1 cellular context compared by ENCODE assay signal in genomic region chrX:49199906-49200771, GRCh38.
TF ChIP-seq lines count a peak whose summit lies in the region.

SYP (minus strand) TSS chrX:49200193; CDS start chrX:49200186, 7 bp downstream.

TF ChIP-seq in HepG2, 621 proteins besides CTCF, POLR2A, EP300 and RAD21 (continued from another document and continues in another):
- TF ChIP-seq SRY (CRISPR knock-in tag; IDR thresholded peaks at IDR 0.05) (0 out of 2 replicates have a peak, but pooled peaks have one; percentile 64), THYN1 (CRISPR knock-in tag; IDR thresholded peaks at IDR 0.05; ENCODE audit: borderline replicate concordance, low read depth) (no peak), ZNF672 (CRISPR knock-in tag; IDR thresholded peaks at IDR 0.05) (0 out of 2 replicates have a peak, but pooled peaks have one; percentile 33), MEIS2 (CRISPR knock-in tag; IDR thresholded peaks at IDR 0.05) (peak; percentile 95), ZNF275 (CRISPR knock-in tag; IDR thresholded peaks at IDR 0.05; ENCODE audit: borderline replicate concordance) (peak; percentile 34; the same call in 1 of the 2 replicates), ZSCAN5A (CRISPR knock-in tag; IDR thresholded peaks at IDR 0.05; ENCODE audit: borderline replicate concordance) (no peak), RAD51 (IDR thresholded peaks at IDR 0.05; ENCODE audit: borderline replicate concordance) (no peak), ZBTB49 (CRISPR knock-in tag; IDR thresholded peaks at IDR 0.05; ENCODE audit: borderline replicate concordance) (peak; percentile 25; the same call in 1 of the 2 replicates), PRDM10 (CRISPR knock-in tag; IDR thresholded peaks at IDR 0.05; ENCODE audit: low read depth) (peak; percentile 42), ZNF224 (CRISPR knock-in tag; IDR thresholded peaks at IDR 0.05) (no peak), FOSL1 (CRISPR knock-in tag; IDR thresholded peaks at IDR 0.05; ENCODE audit: borderline replicate concordance) (no peak), ZNF569 (CRISPR knock-in tag; IDR thresholded peaks at IDR 0.05; ENCODE audit: borderline replicate concordance) (no peak), ZSCAN21 (CRISPR knock-in tag; IDR thresholded peaks at IDR 0.05; ENCODE audit: borderline replicate concordance) (peak; percentile 90), ZNF766 (CRISPR knock-in tag; IDR thresholded peaks at IDR 0.05; ENCODE audit: borderline replicate concordance) (peak; percentile 80), MLLT10 (CRISPR knock-in tag; IDR thresholded peaks at IDR 0.05) (no peak), IRF9 (CRISPR knock-in tag; IDR thresholded peaks at IDR 0.05; ENCODE audit: borderline replicate concordance) (peak; percentile 53; the same call in 1 of the 2 replicates), MEF2D (CRISPR knock-in tag; IDR thresholded peaks at IDR 0.05) (no peak), ZMAT3 (CRISPR knock-in tag; conservative IDR thresholded peaks at IDR 0.05) (peak; percentile 96), PTBP1 (IDR thresholded peaks at IDR 0.05; ENCODE audit: low read depth, low read length, poor library complexity, severe bottlenecking) (no peak), ATF6 (CRISPR knock-in tag; conservative IDR thresholded peaks at IDR 0.05) (0 out of 2 replicates have a peak, but pooled peaks have one; percentile 53), ZGPAT (CRISPR knock-in tag; IDR thresholded peaks at IDR 0.05) (peak; percentile 76; the same call in 1 of the 2 replicates), ZNF24 (IDR thresholded peaks at IDR 0.05) (no peak), KDM2A (CRISPR knock-in tag; IDR thresholded peaks at IDR 0.05; ENCODE audit: borderline replicate concordance, low read depth) (peak; percentile 87), HMGXB3 (CRISPR knock-in tag; IDR thresholded peaks at IDR 0.05; ENCODE audit: borderline replicate concordance) (0 out of 2 replicates have a peak, but pooled peaks have one; percentile 34), SATB2 (CRISPR knock-in tag; IDR thresholded peaks at IDR 0.05) (0 out of 2 replicates have a peak, but pooled peaks have one; percentile 67), ZNF761 (CRISPR knock-in tag; conservative IDR thresholded peaks at IDR 0.05) (peak; percentile 73), ZNF337 (CRISPR knock-in tag; IDR thresholded peaks at IDR 0.05; ENCODE audit: borderline replicate concordance, low read depth) (no peak), HBP1 (CRISPR knock-in tag; IDR thresholded peaks at IDR 0.05; ENCODE audit: low read depth) (peak; percentile 90), ZFP82 (CRISPR knock-in tag; IDR thresholded peaks at IDR 0.05; ENCODE audit: borderline replicate concordance) (no peak), LCORL (IDR thresholded peaks at IDR 0.05) (no peak), LCORL (CRISPR knock-in tag; IDR thresholded peaks at IDR 0.05) (no peak), ZNF850 (CRISPR knock-in tag; conservative IDR thresholded peaks at IDR 0.05) (no peak), AHR (CRISPR knock-in tag; IDR thresholded peaks at IDR 0.05) (peak; percentile 88; the same call in 1 of the 2 replicates), HHEX (CRISPR knock-in tag; IDR thresholded peaks at IDR 0.05) (no peak), SMYD3 (CRISPR knock-in tag; IDR thresholded peaks at IDR 0.05) (no peak), ZNF503 (CRISPR knock-in tag; IDR thresholded peaks at IDR 0.05) (peak; percentile 33; the same call in 1 of the 2 replicates)
